In the genomic region with DNA sequence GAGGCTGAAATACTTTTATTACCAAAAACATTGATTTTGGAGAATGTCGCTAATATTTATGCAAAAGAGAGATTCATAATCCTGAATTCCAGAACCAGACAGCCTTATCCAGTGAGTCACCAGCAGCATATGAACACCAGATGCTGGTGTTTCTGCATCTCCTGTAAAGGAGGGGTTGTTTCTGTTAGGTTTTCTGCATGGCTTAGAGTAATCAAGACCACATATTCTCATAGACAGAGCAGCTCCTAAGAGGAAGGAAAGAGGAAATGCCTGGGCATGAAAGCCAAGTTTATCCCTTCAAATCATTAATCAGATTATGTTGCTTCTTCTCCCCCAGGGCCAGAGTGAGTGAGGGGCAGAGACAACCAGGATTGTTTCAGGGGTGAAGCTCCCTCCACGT, we compare ENCODE assay signal across 12 cellular contexts.
A peak's percentile ranks its signal among the peaks of the same experiment; 100 is the strongest.
DNase-seq lines count a peak whose midpoint lies in the region; ATAC-seq, FAIRE-seq and TF ChIP-seq lines count a peak whose summit lies in the region.
"Had no signal": no experiment of that assay in that cellular context is flagged by ENCODE, and none has a peak within 500 bp of the region (broad histone marks: within the 10 kb centered on the region; RNA-seq: fewer than 3 reads in every experiment).

No MANE protein-coding gene starts in this region.

- in situ Hi-C loops in transverse colon (cut with MboI; ENCODE audit: low pct_ligation_motif_present in 1 of 4, low pct_unique_long_range_greater_than_20kb in 1 of 4, low sequenced_read_pairs in 3 of 4), result no loop called here

- 40 to 42% methylated on average over 2 of the region's 2 CpGs for WGBS in transverse colon (ENCODE audit: low coverage in 1 of 2), 2 donors

- H3K36me3 ChIP-seq in ACC112 (ENCODE audit: insufficient read depth, low read length), result no peaks in the 10 kb centered on the region; the same call in 1 of the 2 replicates
- H3K36me3 ChIP-seq in transverse colon, result no peaks in the 10 kb centered on the region

- H3K27ac Mint-ChIP-seq in T-helper 17 cell, result no peak overlapping the region
- H3K27ac Mint-ChIP-seq: B cell had no signal

- peak overlapping the region; percentile 77 for H2AFZ ChIP-seq in ACC112 (ENCODE audit: low read length, unreplicated experiment)

- H3K9me3 ChIP-seq in T-helper 17 cell (ENCODE audit: control insufficient read depth, low read length, poor library complexity, severe bottlenecking), result no peaks in the 10 kb centered on the region
- no peaks in the 10 kb centered on the region for H3K9me3 ChIP-seq in transverse colon

- H3K79me2 ChIP-seq in ACC112 (ENCODE audit: control insufficient read depth, insufficient read depth, low read length, unreplicated experiment), result no peaks in the 10 kb centered on the region

- H3K4me1 ChIP-seq in ACC112 (ENCODE audit: control insufficient read depth, insufficient read depth, low read length, unreplicated experiment) (peaks cover 14% of the 10 kb centered on the region), transverse colon (no peaks in the 10 kb centered on the region)

- TF ChIP-seq CTCF in transverse colon (IDR thresholded peaks at IDR 0.05), result no peak

- FAIRE-seq in HTR-8/SVneo (lab: Jason Lieb, UNC), result no peak

- H3K4me3 ChIP-seq in ACC112 (ENCODE audit: low read depth, low read length) (no peak overlapping the region), transverse colon (no peak overlapping the region)

- H3K27me3 ChIP-seq in ACC112 (ENCODE audit: insufficient read depth, low read length) (no peaks in the 10 kb centered on the region), transverse colon (no peaks in the 10 kb centered on the region)

- no peaks in the 10 kb centered on the region for H3K27me3 Mint-ChIP-seq in T-helper 17 cell
- H3K27me3 Mint-ChIP-seq: B cell had no signal

- no peak for TF ChIP-seq POLR2A in transverse colon (IDR thresholded peaks at IDR 0.05)

- no peak for ATAC-seq in T-helper 17 cell

- H3K27ac ChIP-seq in ACC112 (ENCODE audit: low read depth, low read length), result peak overlapping the region; percentile 81
- peak overlapping the region in 2 of 4 donors; percentile 26 to 39 for H3K27ac ChIP-seq in transverse colon

- H3K36me3 Mint-ChIP-seq in T-helper 17 cell (ENCODE audit: low read depth), result no peaks in the 10 kb centered on the region

- H3K4me1 Mint-ChIP-seq in T-helper 17 cell, result no peaks in the 10 kb centered on the region
- H3K4me1 Mint-ChIP-seq: B cell had no signal

- H3K4me3 Mint-ChIP-seq in T-helper 17 cell, result no peak overlapping the region
- H3K4me3 Mint-ChIP-seq: B cell had no signal

- peak; percentile 48 for DNase-seq in HTR-8/SVneo (ENCODE audit: insufficient read length, low spot score)
- DNase-seq in brain pericyte (ENCODE audit: low read depth, low spot score), result peak; percentile 50
- DNase-seq in iris pigment epithelial cell (ENCODE audit: low read depth), result peak; percentile 96
- DNase-seq in T-helper 17 cell, result no peak
- DNase-seq in putamen (ENCODE audit: low spot score), result no peak
- DNase-seq in transverse colon, result no peak
- no peak for DNase-seq in NCI-H1694 (lab: John Stamatoyannopoulos, UW)
- DNase-seq: NCI-H1048, posterior cingulate gyrus, RPMI8226 had no signal

- intact Hi-C loops in transverse colon (cut with DNase I; ENCODE audit: low total_unique reads), result no loop called here

- TF ChIP-seq EP300 in transverse colon (IDR thresholded peaks at IDR 0.05; ENCODE audit: low read depth), result no peak

Comparison
In these comparisons a context has a peak if more than half of its experiments do, and no peak if none do; other contexts are left out.
1. DNase-seq: peak in HTR-8/SVneo (single experiment), brain pericyte (single experiment) and iris pigment epithelial cell (single experiment); none in T-helper 17 cell (0 of 3), putamen (single experiment), transverse colon (single experiment) and NCI-H1694 (single experiment).